In genomic region chr5:140566665-140567064, GRCh38 we compare ENCODE assay signal across 2 cellular contexts.
TF ChIP-seq lines count a peak whose summit lies in the region.

No MANE protein-coding gene starts in this region.

TF ChIP-seq in IMR-90, 13 proteins besides CTCF, POLR2A, EP300 and RAD21:
- TF ChIP-seq BHLHE40 (IDR thresholded peaks at IDR 0.05; ENCODE audit: low read depth, low read length) (no peak), MAZ (IDR thresholded peaks at IDR 0.05; ENCODE audit: borderline replicate concordance, low read depth, low read length) (no peak), MAFK (IDR thresholded peaks at IDR 0.05; ENCODE audit: low read depth, low read length) (no peak), FOS (IDR thresholded peaks at IDR 0.05; ENCODE audit: low read depth, low read length) (no peak), RCOR1 (IDR thresholded peaks at IDR 0.05; ENCODE audit: insufficient replicate concordance, low read length) (no peak), MXI1 (IDR thresholded peaks at IDR 0.05; ENCODE audit: borderline replicate concordance, low read depth, low read length) (no peak), CEBPB (IDR thresholded peaks at IDR 0.05; ENCODE audit: low read depth, low read length) (no peak), CHD1 (IDR thresholded peaks at IDR 0.05; ENCODE audit: low read depth, low read length) (no peak), NFE2L2 (IDR thresholded peaks at IDR 0.05; ENCODE audit: low read depth, low read length) (no peak)

TF ChIP-seq in K562, 482 proteins besides CTCF, POLR2A, EP300 and RAD21 (continues in another document):
- TF ChIP-seq CBFA2T2 (conservative IDR thresholded peaks at IDR 0.05) (peak; percentile 61), ATF7 (IDR thresholded peaks at IDR 0.05) (no peak), L3MBTL2 (IDR thresholded peaks at IDR 0.05) (no peak), CHD4 (IDR thresholded peaks at IDR 0.05; ENCODE audit: insufficient read depth, insufficient replicate concordance, low read depth, low read length, poor library complexity, severe bottlenecking) (no peak), SIX5 (IDR thresholded peaks at IDR 0.05; ENCODE audit: borderline replicate concordance in 1 of 2, insufficient read depth in 1 of 2, low read depth in 1 of 2, low read length in 2 of 2) (no peak), POLR3A (IDR thresholded peaks at IDR 0.05; ENCODE audit: borderline replicate concordance, extremely low read depth, insufficient read depth, insufficient read length) (no peak), ILK (tag; IDR thresholded peaks at IDR 0.05; ENCODE audit: borderline replicate concordance, low read depth) (no peak), ESRRA (IDR thresholded peaks at IDR 0.05; ENCODE audit: borderline replicate concordance, low read depth) (no peak), ZNF431 (CRISPR knock-in tag; IDR thresholded peaks at IDR 0.05) (no peak), TFAM (CRISPR knock-in tag; conservative IDR thresholded peaks at IDR 0.05) (no peak), EP400 (IDR thresholded peaks at IDR 0.05) (no peak), FOXJ2 (tag; IDR thresholded peaks at IDR 0.05) (no peak), HSF4 (CRISPR knock-in tag; IDR thresholded peaks at IDR 0.05; ENCODE audit: borderline replicate concordance) (no peak), ARID1B (IDR thresholded peaks at IDR 0.05) (peak; percentile 72), ZHX1 (conservative IDR thresholded peaks at IDR 0.05; ENCODE audit: low read length) (no peak), STAG1 (CRISPR knock-in tag; IDR thresholded peaks at IDR 0.05; ENCODE audit: borderline replicate concordance) (no peak), KDM2B (CRISPR knock-in tag; IDR thresholded peaks at IDR 0.05) (no peak), TCF3 (CRISPR knock-in tag; IDR thresholded peaks at IDR 0.05) (peak; percentile 89), CTBP1 (IDR thresholded peaks at IDR 0.05; ENCODE audit: borderline replicate concordance) (no peak), NKRF (IDR thresholded peaks at IDR 0.05; ENCODE audit: borderline replicate concordance) (no peak), ETS2 (tag; IDR thresholded peaks at IDR 0.05; ENCODE audit: borderline replicate concordance, poor library complexity, severe bottlenecking) (no peak), ZNF609 (CRISPR knock-in tag; IDR thresholded peaks at IDR 0.05; ENCODE audit: borderline replicate concordance) (0 out of 2 replicates have a peak, but pooled peaks have one; percentile 33), ARID2 (IDR thresholded peaks at IDR 0.05) (no peak), CBX1 (IDR thresholded peaks at IDR 0.05; ENCODE audit: low read depth) (no peak), SMAD2 (IDR thresholded peaks at IDR 0.05; ENCODE audit: low read depth, low read length) (no peak), KLF16 (IDR thresholded peaks at IDR 0.05) (peak; percentile 11; the same call in 1 of the 2 replicates), ARID3B (CRISPR knock-in tag; IDR thresholded peaks at IDR 0.05; ENCODE audit: borderline replicate concordance) (no peak), CBFA2T3 (IDR thresholded peaks at IDR 0.05) (peak; percentile 79), HDAC2 (IDR thresholded peaks at IDR 0.05) (no peak), NCOR1 (IDR thresholded peaks at IDR 0.05) (peak; percentile 32; the same call in 1 of the 2 replicates), ELK1 (CRISPR knock-in tag; IDR thresholded peaks at IDR 0.05) (no peak), PRMT5 (CRISPR knock-in tag; IDR thresholded peaks at IDR 0.05) (no peak), TRIM24 (IDR thresholded peaks at IDR 0.05) (peak in 1 of 2 experiments; percentile 9; a peak in 1 of 4 replicates), MEIS2 (IDR thresholded peaks at IDR 0.05; ENCODE audit: partially characterized antibody) (no peak), ZNF12 (CRISPR knock-in tag; IDR thresholded peaks at IDR 0.05) (no peak), COPS2 (conservative IDR thresholded peaks at IDR 0.05) (no peak), ZBTB9 (CRISPR knock-in tag; IDR thresholded peaks at IDR 0.05) (no peak), ZNF586 (CRISPR knock-in tag; conservative IDR thresholded peaks at IDR 0.05) (no peak), MTA2 (IDR thresholded peaks at IDR 0.05; ENCODE audit: low read depth) (0 out of 2 replicates have a peak, but pooled peaks have one; percentile 17), RBM14 (IDR thresholded peaks at IDR 0.05; ENCODE audit: borderline replicate concordance, insufficient read depth, low read depth, low read length) (no peak), TFE3 (CRISPR knock-in tag; IDR thresholded peaks at IDR 0.05) (no peak), ZNF518B (CRISPR knock-in tag; IDR thresholded peaks at IDR 0.05) (no peak), TEAD4 (IDR thresholded peaks at IDR 0.05; ENCODE audit: low read length) (peak; percentile 44; the same call in 1 of the 2 replicates), TEAD4 (CRISPR knock-in tag; IDR thresholded peaks at IDR 0.05; ENCODE audit: borderline replicate concordance) (no peak)
